Comparison of ENCODE assay signal across 9 cellular contexts in the genomic region with DNA sequence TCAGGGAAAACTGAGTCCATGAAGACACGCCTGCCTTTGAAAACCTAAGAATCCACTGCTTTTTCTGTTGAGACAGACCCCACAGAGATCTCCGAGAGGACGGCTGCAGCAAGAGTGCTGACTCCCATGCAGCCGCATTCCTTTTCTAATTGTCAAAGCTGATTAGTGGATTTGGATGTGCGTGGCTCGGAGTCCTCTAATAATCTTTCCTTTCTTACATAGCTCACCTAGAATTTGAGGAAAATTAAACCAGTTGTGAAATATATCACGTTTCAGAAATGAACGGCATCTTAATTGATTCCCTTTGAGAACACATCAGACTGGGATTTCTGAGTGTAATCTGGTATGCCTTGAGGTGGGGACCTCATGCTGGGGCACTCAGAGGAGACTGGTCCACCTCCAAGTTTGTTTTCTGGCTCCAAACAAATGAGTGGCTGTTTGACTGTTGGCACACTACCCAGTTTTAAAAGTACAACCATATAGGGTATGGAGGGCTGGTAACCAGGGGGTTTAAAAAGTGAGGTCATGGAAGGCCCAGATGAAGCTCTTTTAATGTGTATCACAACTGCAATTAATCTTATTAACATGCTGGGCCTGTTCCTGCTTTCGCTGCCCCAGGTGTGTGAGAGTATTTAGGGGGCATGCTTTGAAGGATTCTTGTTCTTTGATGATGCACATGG.
DNase-seq lines count a peak whose midpoint lies in the region; ATAC-seq and TF ChIP-seq lines count a peak whose summit lies in the region.
"Had no signal": no experiment of that assay in that cellular context is flagged by ENCODE, and none has a peak within 500 bp of the region (broad histone marks: within the 10 kb centered on the region; RNA-seq: fewer than 3 reads in every experiment).

No MANE protein-coding gene starts in this region.

- peaks cover 0 to 3% (median 0%) of the 10 kb centered on the region in 7 donors for H3K9me3 Mint-ChIP-seq in CD14-positive monocyte
- no peaks in the 10 kb centered on the region for H3K9me3 Mint-ChIP-seq in activated naive CD8-positive, alpha-beta T cell treated with anti-CD3 and anti-CD28 coated beads, Interleukin-2, amount 10 ng/mL, durations not matched to agents 7 days and 5 days

- POLR2A ChIA-PET in activated naive CD8-positive, alpha-beta T cell treated with anti-CD3 and anti-CD28 coated beads, Interleukin-2, amount 10 ng/mL, durations not matched to agents 7 days and 5 days (lab: Charles Lee), result interaction anchor here (2.2 kb wide), 1 partner anchor 63 kb away, joined by 18 read pairs; a partner anchor contains a TSS

- H3K27ac Mint-ChIP-seq in CD14-positive monocyte, result peak overlapping the region; percentile 9 to 88 (median 82)
- H3K27ac Mint-ChIP-seq in activated naive CD8-positive, alpha-beta T cell treated with anti-CD3 and anti-CD28 coated beads, Interleukin-2, amount 10 ng/mL, durations not matched to agents 7 days and 5 days, result peak overlapping the region; percentile 89

- peaks cover 17 to 30% of the 10 kb centered on the region in 2 donors for H3K36me3 Mint-ChIP-seq in CD14-positive monocyte
- peaks cover 8% of the 10 kb centered on the region for H3K36me3 Mint-ChIP-seq in activated naive CD8-positive, alpha-beta T cell treated with anti-CD3 and anti-CD28 coated beads, Interleukin-2, amount 10 ng/mL, durations not matched to agents 7 days and 5 days

- H3K4me3 ChIP-seq in MG63 (no peak overlapping the region), muscle layer of duodenum (ENCODE audit: low read depth in 1 of 2, low read length in 2 of 2) (no peak overlapping the region)

- peaks cover 87% of the 10 kb centered on the region for H3K4me1 Mint-ChIP-seq in CD14-positive monocyte
- H3K4me1 Mint-ChIP-seq in activated naive CD8-positive, alpha-beta T cell treated with anti-CD3 and anti-CD28 coated beads, Interleukin-2, amount 10 ng/mL, durations not matched to agents 7 days and 5 days, result peaks cover 72% of the 10 kb centered on the region

- H3K4me1 ChIP-seq in muscle layer of duodenum (ENCODE audit: control insufficient read depth in 1 of 2, insufficient read depth in 2 of 2, low read length in 2 of 2), result peaks cover 49 to 60% of the 10 kb centered on the region in 2 donors

- peak overlapping the region in 1 of 2 donors; percentile 64 for H3K4me3 Mint-ChIP-seq in CD14-positive monocyte
- H3K4me3 Mint-ChIP-seq in activated naive CD8-positive, alpha-beta T cell treated with anti-CD3 and anti-CD28 coated beads, Interleukin-2, amount 10 ng/mL, durations not matched to agents 7 days and 5 days, result peak overlapping the region; percentile 79

- ATAC-seq in activated naive CD8-positive, alpha-beta T cell treated with anti-CD3 and anti-CD28 coated beads, Interleukin-2, amount 10 ng/mL, durations not matched to agents 7 days and 5 days (ENCODE audit: low read depth), result no peak
- no peak for ATAC-seq in HG02973 (IDR thresholded peaks at IDR 0.05; ENCODE audit: unreplicated experiment)

- H3K27me3 ChIP-seq in MG63 (no peaks in the 10 kb centered on the region), muscle layer of duodenum (ENCODE audit: low read depth, low read length) (no peaks in the 10 kb centered on the region)

- H3K9me3 ChIP-seq in MG63, result no peaks in the 10 kb centered on the region
- no peaks in the 10 kb centered on the region for H3K9me3 ChIP-seq in muscle layer of duodenum (ENCODE audit: control insufficient read depth in 1 of 2, low read length in 2 of 2)

- H3K27me3 Mint-ChIP-seq in CD14-positive monocyte (ENCODE audit: low read depth in 3 of 3), result peaks cover 0 to 4% (median 0%) of the 10 kb centered on the region in 3 donors
- H3K27me3 Mint-ChIP-seq in activated naive CD8-positive, alpha-beta T cell treated with anti-CD3 and anti-CD28 coated beads, Interleukin-2, amount 10 ng/mL, durations not matched to agents 7 days and 5 days, result no peaks in the 10 kb centered on the region

- H3K27ac ChIP-seq in muscle layer of duodenum (ENCODE audit: low read length), result peak overlapping the region; percentile 90

- intact Hi-C loops in CD14-positive monocyte (cut with micrococcal nuclease), result loop anchor here in 1 of 2 donors (5.0 kb wide), 1 partner anchor 61 kb away; a partner anchor contains a TSS
- intact Hi-C loops in posterior vena cava (cut with DNase I), result loop anchor here in 1 of 2 donors (10.0 kb wide), 1 partner anchor 59 kb away; a partner anchor contains a TSS

- no peaks in the 10 kb centered on the region for H3K36me3 ChIP-seq in MG63
- no peaks in the 10 kb centered on the region for H3K36me3 ChIP-seq in muscle layer of duodenum (ENCODE audit: control insufficient read depth in 1 of 2, insufficient read depth in 2 of 2, low read length in 2 of 2)

- DNase-seq in CD14-positive monocyte (ENCODE audit: low spot score) (no peak), MG63 (peak; percentile 28), posterior vena cava (ENCODE audit: low spot score) (no peak), NCI-H1436 treated with DMSO at 0.1 percent for 48 hours (lab: John Stamatoyannopoulos, UW) (no peak)
- no peak for DNase-seq in activated naive CD8-positive, alpha-beta T cell treated with anti-CD3 and anti-CD28 coated beads, Interleukin-2, amount 10 ng/mL, durations not matched to agents 7 days and 5 days
- DNase-seq in activated CD4-positive, alpha-beta T cell treated with anti-CD3 and anti-CD28 coated beads, Interleukin-2, amount 50 U/mL, for 4 hours, result no peak
- DNase-seq: activated CD8-positive, alpha-beta memory T cell treated with anti-CD3 and anti-CD28 coated beads for 24 hours had no signal

- no peak for TF ChIP-seq CTCF in CD14-positive monocyte (IDR thresholded peaks at IDR 0.05)
